In genomic region chr9:125752070-125752628, GRCh38 we compare ENCODE assay signal across 2 cellular contexts.
A peak's percentile ranks its signal among the peaks of the same experiment; 100 is the strongest.
TF ChIP-seq lines count a peak whose summit lies in the region.

No MANE protein-coding gene starts in this region.

TF ChIP-seq in HEK293, 187 proteins besides CTCF, POLR2A, EP300 and RAD21 (continues in another document):
- TF ChIP-seq, protein P1, sequence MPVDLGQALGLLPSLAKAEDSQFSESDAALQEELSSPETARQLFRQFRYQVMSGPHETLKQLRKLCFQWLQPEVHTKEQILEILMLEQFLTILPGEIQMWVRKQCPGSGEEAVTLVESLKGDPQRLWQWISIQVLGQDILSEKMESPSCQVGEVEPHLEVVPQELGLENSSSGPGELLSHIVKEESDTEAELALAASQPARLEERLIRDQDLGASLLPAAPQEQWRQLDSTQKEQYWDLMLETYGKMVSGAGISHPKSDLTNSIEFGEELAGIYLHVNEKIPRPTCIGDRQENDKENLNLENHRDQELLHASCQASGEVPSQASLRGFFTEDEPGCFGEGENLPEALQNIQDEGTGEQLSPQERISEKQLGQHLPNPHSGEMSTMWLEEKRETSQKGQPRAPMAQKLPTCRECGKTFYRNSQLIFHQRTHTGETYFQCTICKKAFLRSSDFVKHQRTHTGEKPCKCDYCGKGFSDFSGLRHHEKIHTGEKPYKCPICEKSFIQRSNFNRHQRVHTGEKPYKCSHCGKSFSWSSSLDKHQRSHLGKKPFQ (tag by site-specific recombination; IDR thresholded peaks at IDR 0.05), result peak; percentile 98
- TF ChIP-seq ZNF335 (tag by site-specific recombination; conservative IDR thresholded peaks at IDR 0.05) (0 out of 2 replicates have a peak, but pooled peaks have one; percentile 10), ZNF514 (tag by site-specific recombination; IDR thresholded peaks at IDR 0.05) (no peak), ZNF202 (tag by site-specific recombination; IDR thresholded peaks at IDR 0.05; ENCODE audit: borderline replicate concordance) (no peak), ZNF157 (tag by site-specific recombination; IDR thresholded peaks at IDR 0.05) (no peak), KLF10 (tag by site-specific recombination; IDR thresholded peaks at IDR 0.05) (peak; percentile 30; the same call in 1 of the 2 replicates), IKZF3 (tag by site-specific recombination; IDR thresholded peaks at IDR 0.05) (peak; percentile 96), ZNF654 (tag by site-specific recombination; IDR thresholded peaks at IDR 0.05; ENCODE audit: low read depth) (no peak), ZNF24 (tag by site-specific recombination; IDR thresholded peaks at IDR 0.05) (no peak), GFI1B (tag by site-specific recombination; IDR thresholded peaks at IDR 0.05) (peak; percentile 94)
- TF ChIP-seq, protein P2, sequence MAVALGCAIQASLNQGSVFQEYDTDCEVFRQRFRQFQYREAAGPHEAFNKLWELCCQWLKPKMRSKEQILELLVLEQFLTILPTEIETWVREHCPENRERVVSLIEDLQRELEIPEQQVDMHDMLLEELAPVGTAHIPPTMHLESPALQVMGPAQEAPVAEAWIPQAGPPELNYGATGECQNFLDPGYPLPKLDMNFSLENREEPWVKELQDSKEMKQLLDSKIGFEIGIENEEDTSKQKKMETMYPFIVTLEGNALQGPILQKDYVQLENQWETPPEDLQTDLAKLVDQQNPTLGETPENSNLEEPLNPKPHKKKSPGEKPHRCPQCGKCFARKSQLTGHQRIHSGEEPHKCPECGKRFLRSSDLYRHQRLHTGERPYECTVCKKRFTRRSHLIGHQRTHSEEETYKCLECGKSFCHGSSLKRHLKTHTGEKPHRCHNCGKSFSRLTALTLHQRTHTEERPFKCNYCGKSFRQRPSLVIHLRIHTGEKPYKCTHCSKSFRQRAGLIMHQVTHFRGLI (tag by site-specific recombination; IDR thresholded peaks at IDR 0.05), result peak; percentile 96
- TF ChIP-seq, protein P3, sequence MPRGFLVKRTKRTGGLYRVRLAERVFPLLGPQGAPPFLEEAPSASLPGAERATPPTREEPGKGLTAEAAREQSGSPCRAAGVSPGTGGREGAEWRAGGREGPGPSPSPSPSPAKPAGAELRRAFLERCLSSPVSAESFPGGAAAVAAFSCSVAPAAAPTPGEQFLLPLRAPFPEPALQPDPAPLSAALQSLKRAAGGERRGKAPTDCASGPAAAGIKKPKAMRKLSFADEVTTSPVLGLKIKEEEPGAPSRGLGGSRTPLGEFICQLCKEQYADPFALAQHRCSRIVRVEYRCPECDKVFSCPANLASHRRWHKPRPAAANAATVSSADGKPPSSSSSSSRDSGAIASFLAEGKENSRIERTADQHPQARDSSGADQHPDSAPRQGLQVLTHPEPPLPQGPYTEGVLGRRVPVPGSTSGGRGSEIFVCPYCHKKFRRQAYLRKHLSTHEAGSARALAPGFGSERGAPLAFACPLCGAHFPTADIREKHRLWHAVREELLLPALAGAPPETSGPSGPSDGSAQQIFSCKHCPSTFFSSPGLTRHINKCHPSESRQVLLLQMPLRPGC (tag by site-specific recombination; IDR thresholded peaks at IDR 0.05), result 0 out of 2 replicates have a peak, but pooled peaks have one; percentile 55
- TF ChIP-seq, protein P4, sequence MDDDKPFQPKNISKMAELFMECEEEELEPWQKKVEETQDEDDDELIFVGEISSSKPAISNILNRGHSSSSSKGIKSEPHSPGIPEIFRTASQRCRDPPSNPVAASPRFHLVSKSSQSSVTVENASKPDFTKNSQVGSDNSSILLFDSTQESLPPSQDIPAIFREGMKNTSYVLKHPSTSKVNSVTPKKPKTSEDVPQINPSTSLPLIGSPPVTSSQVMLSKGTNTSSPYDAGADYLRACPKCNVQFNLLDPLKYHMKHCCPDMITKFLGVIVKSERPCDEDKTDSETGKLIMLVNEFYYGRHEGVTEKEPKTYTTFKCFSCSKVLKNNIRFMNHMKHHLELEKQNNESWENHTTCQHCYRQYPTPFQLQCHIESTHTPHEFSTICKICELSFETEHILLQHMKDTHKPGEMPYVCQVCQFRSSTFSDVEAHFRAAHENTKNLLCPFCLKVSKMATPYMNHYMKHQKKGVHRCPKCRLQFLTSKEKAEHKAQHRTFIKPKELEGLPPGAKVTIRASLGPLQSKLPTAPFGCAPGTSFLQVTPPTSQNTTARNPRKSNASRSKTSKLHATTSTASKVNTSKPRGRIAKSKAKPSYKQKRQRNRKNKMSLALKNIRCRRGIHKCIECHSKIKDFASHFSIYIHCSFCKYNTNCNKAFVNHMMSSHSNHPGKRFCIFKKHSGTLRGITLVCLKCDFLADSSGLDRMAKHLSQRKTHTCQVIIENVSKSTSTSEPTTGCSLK (tag by site-specific recombination; IDR thresholded peaks at IDR 0.05), result no peak
- TF ChIP-seq, protein P5, sequence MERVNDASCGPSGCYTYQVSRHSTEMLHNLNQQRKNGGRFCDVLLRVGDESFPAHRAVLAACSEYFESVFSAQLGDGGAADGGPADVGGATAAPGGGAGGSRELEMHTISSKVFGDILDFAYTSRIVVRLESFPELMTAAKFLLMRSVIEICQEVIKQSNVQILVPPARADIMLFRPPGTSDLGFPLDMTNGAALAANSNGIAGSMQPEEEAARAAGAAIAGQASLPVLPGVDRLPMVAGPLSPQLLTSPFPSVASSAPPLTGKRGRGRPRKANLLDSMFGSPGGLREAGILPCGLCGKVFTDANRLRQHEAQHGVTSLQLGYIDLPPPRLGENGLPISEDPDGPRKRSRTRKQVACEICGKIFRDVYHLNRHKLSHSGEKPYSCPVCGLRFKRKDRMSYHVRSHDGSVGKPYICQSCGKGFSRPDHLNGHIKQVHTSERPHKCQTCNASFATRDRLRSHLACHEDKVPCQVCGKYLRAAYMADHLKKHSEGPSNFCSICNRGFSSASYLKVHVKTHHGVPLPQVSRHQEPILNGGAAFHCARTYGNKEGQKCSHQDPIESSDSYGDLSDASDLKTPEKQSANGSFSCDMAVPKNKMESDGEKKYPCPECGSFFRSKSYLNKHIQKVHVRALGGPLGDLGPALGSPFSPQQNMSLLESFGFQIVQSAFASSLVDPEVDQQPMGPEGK (tag by site-specific recombination; IDR thresholded peaks at IDR 0.05), result no peak; the same call in 1 of the 2 replicates

TF ChIP-seq in GM12878, 131 proteins besides CTCF, POLR2A, EP300 and RAD21:
- TF ChIP-seq YY1 (IDR thresholded peaks at IDR 0.05; ENCODE audit: low read depth, low read length) (no peak), SMAD5 (IDR thresholded peaks at IDR 0.05; ENCODE audit: low read depth) (no peak), ZBTB33 (IDR thresholded peaks at IDR 0.05) (no peak)
